ENCODE assay signal across 17 cellular contexts in genomic region chr9:69078069-69078468, GRCh38. TPM values are rescaled to one million over a fixed set of nuclear protein-coding genes. Genes with fewer than 3 reads are reported as not detected.
A peak's percentile ranks its signal among the peaks of the same experiment; 100 is the strongest.
DNase-seq lines count a peak whose midpoint lies in the region; ATAC-seq and TF ChIP-seq lines count a peak whose summit lies in the region.
"Had no signal": no experiment of that assay in that cellular context is flagged by ENCODE, and none has a peak within 500 bp of the region (broad histone marks: within the 10 kb centered on the region; RNA-seq: fewer than 3 reads in every experiment).

No MANE protein-coding gene starts in this region.

- no peaks in the 10 kb centered on the region for H3K4me1 ChIP-seq in right cardiac atrium (ENCODE audit: control insufficient read depth, insufficient read depth, low read length)
- peaks cover 17% of the 10 kb centered on the region for H3K4me1 ChIP-seq in stomach smooth muscle (ENCODE audit: control insufficient read depth, insufficient read depth, low read length)

- H3K27me3 ChIP-seq in right cardiac atrium (ENCODE audit: control insufficient read depth, insufficient read depth) (no peaks in the 10 kb centered on the region), stomach smooth muscle (ENCODE audit: control insufficient read depth in 1 of 2, insufficient read depth in 2 of 2, low read length in 2 of 2) (no peaks in the 10 kb centered on the region)

- no peaks in the 10 kb centered on the region for H3K27me3 Mint-ChIP-seq in WTC11 (ENCODE audit: low read depth)
- H3K27me3 Mint-ChIP-seq in chondrocyte (ENCODE audit: low read depth) = no peaks in the 10 kb centered on the region
- no peaks in the 10 kb centered on the region for H3K27me3 Mint-ChIP-seq in activated CD8-positive, alpha-beta memory T cell treated with anti-CD3 and anti-CD28 coated beads, Interleukin-2, amount 10 ng/mL, durations not matched to agents 7 days and 5 days
- H3K27me3 Mint-ChIP-seq: B cell; CD4-positive, alpha-beta memory T cell had no signal

- ATAC-seq in WTC11 = no peak
- peak; percentile 9 to 38 for ATAC-seq in right cardiac atrium
- no peak for ATAC-seq in activated CD8-positive, alpha-beta memory T cell treated with anti-CD3 and anti-CD28 coated beads, Interleukin-2, amount 10 ng/mL, durations not matched to agents 7 days and 5 days
- ATAC-seq in GM21367 (IDR thresholded peaks at IDR 0.05; ENCODE audit: unreplicated experiment) = no peak
- ATAC-seq: K562 had no signal

- CTCF ChIA-PET in WTC11 (lab: Charles Lee) = interaction anchor here (0.5 to 1.5 kb wide), 2 partner anchors 11 to 124 kb away, joined by 3 to 4 read pairs; no protein-coding TSS in a partner anchor
- CTCF ChIA-PET in activated CD8-positive, alpha-beta memory T cell treated with anti-CD3 and anti-CD28 coated beads, Interleukin-2, amount 10 ng/mL, durations not matched to agents 7 days and 5 days (lab: Charles Lee) = no interaction called here

- H3K4me3 Mint-ChIP-seq in WTC11 (no peak overlapping the region), chondrocyte (ENCODE audit: unreplicated experiment) (no peak overlapping the region)
- no peak overlapping the region for H3K4me3 Mint-ChIP-seq in activated CD8-positive, alpha-beta memory T cell treated with anti-CD3 and anti-CD28 coated beads, Interleukin-2, amount 10 ng/mL, durations not matched to agents 7 days and 5 days
- H3K4me3 Mint-ChIP-seq: B cell; CD4-positive, alpha-beta memory T cell had no signal

- WGBS in right cardiac atrium = 19% methylated on average over 2 of the region's 2 CpGs

- no peaks in the 10 kb centered on the region for H3K36me3 ChIP-seq in stomach smooth muscle (ENCODE audit: control insufficient read depth in 2 of 2, insufficient read depth in 2 of 2, low read length in 2 of 2)

- H3K27ac Mint-ChIP-seq in WTC11 (peak overlapping the region; percentile 86), chondrocyte (ENCODE audit: unreplicated experiment) (peak overlapping the region; percentile 83)
- no peak overlapping the region for H3K27ac Mint-ChIP-seq in activated CD8-positive, alpha-beta memory T cell treated with anti-CD3 and anti-CD28 coated beads, Interleukin-2, amount 10 ng/mL, durations not matched to agents 7 days and 5 days
- H3K27ac Mint-ChIP-seq: B cell; CD4-positive, alpha-beta memory T cell had no signal

- DNase-seq in WTC11 (ENCODE audit: low spot score) (no peak), chondrocyte (ENCODE audit: low spot score) (no peak), right cardiac atrium (no peak)
- no peak for DNase-seq in activated CD8-positive, alpha-beta memory T cell treated with anti-CD3 and anti-CD28 coated beads, Interleukin-2, amount 50 U/mL, for 4 hours
- DNase-seq in activated CD8-positive, alpha-beta memory T cell treated with anti-CD3 and anti-CD28 coated beads, Interleukin-2, amount 10 ng/mL, durations not matched to agents 7 days and 5 days = no peak
- DNase-seq: CD4-positive, alpha-beta memory T cell; GOT3; NCI-H1092 treated with DMSO at 0.1 percent for 48 hours; NCI-H1694; NCI-H2107; NCI-H446 treated with DMSO at 0.1 percent for 48 hours; NCI-H82 had no signal

- peak overlapping the region; percentile 1 for H3K27ac ChIP-seq in right cardiac atrium (ENCODE audit: low read length)
- peak overlapping the region; percentile 41 for H3K27ac ChIP-seq in stomach smooth muscle (ENCODE audit: low read length)
- H3K27ac ChIP-seq: HL-60 had no signal

- H3K9me3 ChIP-seq in right cardiac atrium (ENCODE audit: control insufficient read depth, low read length) (no peaks in the 10 kb centered on the region), stomach smooth muscle (ENCODE audit: control insufficient read depth in 2 of 2, low read length in 2 of 2) (no peaks in the 10 kb centered on the region)

- POLR2A ChIA-PET in WTC11 (lab: Charles Lee) = no interaction called here

- H3K4me1 Mint-ChIP-seq in WTC11 = peaks cover 6% of the 10 kb centered on the region
- peaks cover 51% of the 10 kb centered on the region for H3K4me1 Mint-ChIP-seq in chondrocyte (ENCODE audit: low read depth)
- H3K4me1 Mint-ChIP-seq in activated CD8-positive, alpha-beta memory T cell treated with anti-CD3 and anti-CD28 coated beads, Interleukin-2, amount 10 ng/mL, durations not matched to agents 7 days and 5 days = no peaks in the 10 kb centered on the region
- H3K4me1 Mint-ChIP-seq: B cell; CD4-positive, alpha-beta memory T cell had no signal

- peaks cover 10% of the 10 kb centered on the region for H3K9me3 Mint-ChIP-seq in WTC11
- no peaks in the 10 kb centered on the region for H3K9me3 Mint-ChIP-seq in chondrocyte (ENCODE audit: low read depth)
- H3K9me3 Mint-ChIP-seq in activated CD8-positive, alpha-beta memory T cell treated with anti-CD3 and anti-CD28 coated beads, Interleukin-2, amount 10 ng/mL, durations not matched to agents 7 days and 5 days (ENCODE audit: low read depth) = no peaks in the 10 kb centered on the region

- no peak overlapping the region for H3K9ac ChIP-seq in stomach smooth muscle (ENCODE audit: low read length in 2 of 2)

- no peak for TF ChIP-seq CTCF in WTC11 (IDR thresholded peaks at IDR 0.05)
- no peak for TF ChIP-seq CTCF in chondrocyte (IDR thresholded peaks at IDR 0.05)

- intact Hi-C loops in right cardiac atrium (cut with DNase I) = no loop called here

- H3K36me3 Mint-ChIP-seq in WTC11 (peaks cover 16% of the 10 kb centered on the region), chondrocyte (ENCODE audit: low read depth) (no peaks in the 10 kb centered on the region)
- peaks cover 7% of the 10 kb centered on the region for H3K36me3 Mint-ChIP-seq in activated CD8-positive, alpha-beta memory T cell treated with anti-CD3 and anti-CD28 coated beads, Interleukin-2, amount 10 ng/mL, durations not matched to agents 7 days and 5 days

- H3K4me3 ChIP-seq in right cardiac atrium (ENCODE audit: low read length) (no peak overlapping the region), stomach smooth muscle (ENCODE audit: low read length in 2 of 2) (no peak overlapping the region)
- H3K4me3 ChIP-seq: K562 had no signal

TF ChIP-seq in WTC11, 78 proteins besides CTCF, POLR2A, EP300 and RAD21:
- no peak for TF ChIP-seq EMX1 (CRISPR knock-in tag; IDR thresholded peaks at IDR 0.05)
- no peak for TF ChIP-seq ZNF423 (CRISPR knock-in tag; IDR thresholded peaks at IDR 0.05)
- no peak for TF ChIP-seq ZNF232 (CRISPR knock-in tag; IDR thresholded peaks at IDR 0.05)
- no peak for TF ChIP-seq ZNF425 (CRISPR knock-in tag; conservative IDR thresholded peaks at IDR 0.05)
- TF ChIP-seq ZNF138 (CRISPR knock-in tag; conservative IDR thresholded peaks at IDR 0.05) = no peak
- TF ChIP-seq ZNF121 (CRISPR knock-in tag; IDR thresholded peaks at IDR 0.05) = no peak
- TF ChIP-seq ZNF416 (CRISPR knock-in tag; IDR thresholded peaks at IDR 0.05) = no peak
- TF ChIP-seq HMGA2 (CRISPR knock-in tag; IDR thresholded peaks at IDR 0.05) = no peak
TF ChIP-seq in WTC11: peak in this region for 0.

RNA-seq across cellular contexts. Expression of gene FXN, which starts 42.5 kb away (rescaled TPM):
- total RNA-seq in WTC11 (2021) (28.7 to 30.6 TPM (median 29.4 TPM) in 3 replicates), chondrocyte (9.6 to 10.5 TPM (median 9.9 TPM) in 3 replicates), right cardiac atrium (10 to 100 TPM; 24.6 to 28.9 (median 28.1) TPM)
- 18.1 TPM for polyA plus RNA-seq in right cardiac atrium
- total RNA-seq in activated CD8-positive, alpha-beta memory T cell treated with anti-CD3 and anti-CD28 coated beads, Interleukin-2, amount 10 ng/mL, durations not matched to agents 7 days and 5 days = 10 to 100 TPM; 19.9 to 33.9 TPM

Comparison
In these comparisons a context has a peak if more than half of its experiments do, and no peak if none do; other contexts are left out.
1. ATAC-seq: peak in right cardiac atrium (2 of 2); none in WTC11 (single experiment), activated CD8-positive, alpha-beta memory T cell treated with anti-CD3 and anti-CD28 coated beads, Interleukin-2, amount 10 ng/mL, durations not matched to agents 7 days and 5 days (single experiment) and GM21367 (single experiment).